21 cellular contexts compared by ENCODE assay signal in genomic region chr20:45301824-45302251, GRCh38. TPM values are rescaled to one million over a fixed set of nuclear protein-coding genes. Genes with fewer than 3 reads are reported as not detected.
DNase-seq lines count a peak whose midpoint lies in the region; ATAC-seq and TF ChIP-seq lines count a peak whose summit lies in the region.
"Had no signal": no experiment of that assay in that cellular context is flagged by ENCODE, and none has a peak within 500 bp of the region (broad histone marks: within the 10 kb centered on the region; RNA-seq: fewer than 3 reads in every experiment).

No MANE protein-coding gene starts in this region.

- H3K4me1 Mint-ChIP-seq in activated naive CD4-positive, alpha-beta T cell treated with anti-CD3 and anti-CD28 coated beads for 36 hours (ENCODE audit: low read depth): peaks cover 17% of the 10 kb centered on the region
- peaks cover 2% of the 10 kb centered on the region for H3K4me1 Mint-ChIP-seq in activated naive CD4-positive, alpha-beta T cell treated with anti-CD3 and anti-CD28 coated beads, Interleukin-2, amount 10 ng/mL, durations not matched to agents 7 days and 5 days
- H3K4me1 Mint-ChIP-seq in activated T-helper 17 cell treated with anti-CD3 and anti-CD28 coated beads, Interleukin-2, amount 50 U/mL, for 72 hours: peaks cover 19% of the 10 kb centered on the region
- H3K4me1 Mint-ChIP-seq in stimulated activated naive CD8-positive, alpha-beta T cell treated with anti-CD3 and anti-CD28 coated beads, Interleukin-15, amount 100 ng/mL, for 72 hours: peaks cover 26% of the 10 kb centered on the region

- intact Hi-C loops in activated naive CD4-positive, alpha-beta T cell treated with anti-CD3 and anti-CD28 coated beads for 36 hours (cut with micrococcal nuclease): no loop called here

- H3K79me2 ChIP-seq in KMS-11 (ENCODE audit: insufficient read depth, low read depth): no peaks in the 10 kb centered on the region

- H3K36me3 Mint-ChIP-seq in activated naive CD4-positive, alpha-beta T cell treated with anti-CD3 and anti-CD28 coated beads for 36 hours (ENCODE audit: low read depth): no peaks in the 10 kb centered on the region
- H3K36me3 Mint-ChIP-seq in activated naive CD4-positive, alpha-beta T cell treated with anti-CD3 and anti-CD28 coated beads, Interleukin-2, amount 10 ng/mL, durations not matched to agents 7 days and 5 days: no peaks in the 10 kb centered on the region
- no peaks in the 10 kb centered on the region for H3K36me3 Mint-ChIP-seq in activated T-helper 17 cell treated with anti-CD3 and anti-CD28 coated beads, Interleukin-2, amount 50 U/mL, for 72 hours (ENCODE audit: low read depth)
- H3K36me3 Mint-ChIP-seq: CD8-positive, alpha-beta memory T cell had no signal

- H3K27me3 ChIP-seq in KMS-11 (ENCODE audit: insufficient read depth, low read depth): no peaks in the 10 kb centered on the region
- H3K27me3 ChIP-seq: BLaER1 had no signal

- H3K9ac ChIP-seq in KMS-11: peak overlapping the region; percentile 24; the same call in 1 of the 2 replicates
- H3K9ac ChIP-seq: BLaER1 had no signal

- H3K27ac Mint-ChIP-seq in activated naive CD4-positive, alpha-beta T cell treated with anti-CD3 and anti-CD28 coated beads for 36 hours: peak overlapping the region; percentile 43
- no peak overlapping the region for H3K27ac Mint-ChIP-seq in activated naive CD4-positive, alpha-beta T cell treated with anti-CD3 and anti-CD28 coated beads, Interleukin-2, amount 10 ng/mL, durations not matched to agents 7 days and 5 days
- H3K27ac Mint-ChIP-seq in activated T-helper 17 cell treated with anti-CD3 and anti-CD28 coated beads, Interleukin-2, amount 50 U/mL, for 72 hours: peak overlapping the region; percentile 49
- no peak overlapping the region for H3K27ac Mint-ChIP-seq in stimulated activated naive CD8-positive, alpha-beta T cell treated with anti-CD3 and anti-CD28 coated beads, Interleukin-15, amount 100 ng/mL, for 72 hours
- H3K27ac Mint-ChIP-seq: CD8-positive, alpha-beta memory T cell had no signal

- H3K4me1 ChIP-seq in KMS-11 (ENCODE audit: low read depth, poor library complexity, severe bottlenecking): peaks cover 36% of the 10 kb centered on the region
- H3K4me1 ChIP-seq: BLaER1, SJCRH30 had no signal

- TF ChIP-seq CTCF in KMS-11 (conservative IDR thresholded peaks at IDR 0.05; ENCODE audit: low read depth, low read length): no peak

- CTCF ChIA-PET in activated naive CD4-positive, alpha-beta T cell treated with anti-CD3 and anti-CD28 coated beads for 36 hours (lab: Charles Lee): interaction anchor here (0.7 to 5.9 kb wide), 5 partner anchors 9 to 525 kb away, joined by 4 to 87 read pairs (median 5); no protein-coding TSS in a partner anchor
- CTCF ChIA-PET in activated naive CD4-positive, alpha-beta T cell treated with anti-CD3 and anti-CD28 coated beads, Interleukin-2, amount 10 ng/mL, durations not matched to agents 7 days and 5 days (lab: Charles Lee): interaction anchor here (0.5 to 6.2 kb wide), 8 partner anchors 9 to 470 kb away, joined by 3 to 93 read pairs (median 5); no protein-coding TSS in a partner anchor

- peak overlapping the region; percentile 35 for H2AFZ ChIP-seq in KMS-11 (ENCODE audit: low read depth)

- peak overlapping the region; percentile 79 for H3K27ac ChIP-seq in KMS-11
- H3K27ac ChIP-seq: BLaER1, RWPE1, SJCRH30 had no signal

- no peaks in the 10 kb centered on the region for H4K20me1 ChIP-seq in KMS-11 (ENCODE audit: insufficient read depth)
- H4K20me1 ChIP-seq: BLaER1 had no signal

- peak; percentile 28 for DNase-seq in activated naive CD4-positive, alpha-beta T cell treated with anti-CD3 and anti-CD28 coated beads for 36 hours
- no peak for DNase-seq in activated naive CD4-positive, alpha-beta T cell treated with anti-CD3 and anti-CD28 coated beads, Interleukin-2, amount 10 ng/mL, durations not matched to agents 7 days and 5 days
- DNase-seq in stimulated activated naive CD8-positive, alpha-beta T cell treated with anti-CD3 and anti-CD28 coated beads, Interleukin-15, amount 100 ng/mL, for 72 hours: no peak
- DNase-seq: CD8-positive, alpha-beta memory T cell; DND-41; GDM1; NCI-H1048; NCI-H146; NCI-H2081 treated with DMSO at 0.1 percent for 48 hours; NCI-H2227 treated with DMSO at 0.1 percent for 48 hours; NCI-H526; OCI-M1; SJCRH30 had no signal

- H3K4me2 ChIP-seq in KMS-11: peak overlapping the region; percentile 55
- H3K4me2 ChIP-seq: BLaER1 had no signal

- no peak overlapping the region for H3K4me3 Mint-ChIP-seq in activated naive CD4-positive, alpha-beta T cell treated with anti-CD3 and anti-CD28 coated beads for 36 hours
- H3K4me3 Mint-ChIP-seq in activated naive CD4-positive, alpha-beta T cell treated with anti-CD3 and anti-CD28 coated beads, Interleukin-2, amount 10 ng/mL, durations not matched to agents 7 days and 5 days: no peak overlapping the region
- peak overlapping the region; percentile 51 for H3K4me3 Mint-ChIP-seq in activated T-helper 17 cell treated with anti-CD3 and anti-CD28 coated beads, Interleukin-2, amount 50 U/mL, for 72 hours
- peak overlapping the region; percentile 35 to 50 for H3K4me3 Mint-ChIP-seq in stimulated activated naive CD8-positive, alpha-beta T cell treated with anti-CD3 and anti-CD28 coated beads, Interleukin-15, amount 100 ng/mL, for 72 hours
- H3K4me3 Mint-ChIP-seq: CD8-positive, alpha-beta memory T cell had no signal

- H3K4me3 ChIP-seq in KMS-11 (IDR thresholded peaks at IDR 0.05; ENCODE audit: insufficient read depth, low read depth, low read length): no peak overlapping the region
- H3K4me3 ChIP-seq: BLaER1, HAP-1, SJCRH30 had no signal

- H3K36me3 ChIP-seq in KMS-11 (ENCODE audit: insufficient read depth): no peaks in the 10 kb centered on the region
- H3K36me3 ChIP-seq: BLaER1, HAP-1, SJCRH30 had no signal

- no peaks in the 10 kb centered on the region for H3K9me3 Mint-ChIP-seq in activated naive CD4-positive, alpha-beta T cell treated with anti-CD3 and anti-CD28 coated beads for 36 hours
- no peaks in the 10 kb centered on the region for H3K9me3 Mint-ChIP-seq in activated naive CD4-positive, alpha-beta T cell treated with anti-CD3 and anti-CD28 coated beads, Interleukin-2, amount 10 ng/mL, durations not matched to agents 7 days and 5 days
- no peaks in the 10 kb centered on the region for H3K9me3 Mint-ChIP-seq in activated T-helper 17 cell treated with anti-CD3 and anti-CD28 coated beads, Interleukin-2, amount 50 U/mL, for 72 hours
- H3K9me3 Mint-ChIP-seq in stimulated activated naive CD8-positive, alpha-beta T cell treated with anti-CD3 and anti-CD28 coated beads, Interleukin-15, amount 100 ng/mL, for 72 hours: no peaks in the 10 kb centered on the region
- H3K9me3 Mint-ChIP-seq: CD8-positive, alpha-beta memory T cell had no signal

- H3K27me3 Mint-ChIP-seq in activated naive CD4-positive, alpha-beta T cell treated with anti-CD3 and anti-CD28 coated beads for 36 hours (ENCODE audit: low read depth): peaks cover 32% of the 10 kb centered on the region
- H3K27me3 Mint-ChIP-seq in activated naive CD4-positive, alpha-beta T cell treated with anti-CD3 and anti-CD28 coated beads, Interleukin-2, amount 10 ng/mL, durations not matched to agents 7 days and 5 days: peaks cover 62% of the 10 kb centered on the region
- peaks cover 11% of the 10 kb centered on the region for H3K27me3 Mint-ChIP-seq in activated T-helper 17 cell treated with anti-CD3 and anti-CD28 coated beads, Interleukin-2, amount 50 U/mL, for 72 hours
- peaks cover 86% of the 10 kb centered on the region for H3K27me3 Mint-ChIP-seq in stimulated activated naive CD8-positive, alpha-beta T cell treated with anti-CD3 and anti-CD28 coated beads, Interleukin-15, amount 100 ng/mL, for 72 hours

- ATAC-seq in activated T-helper 17 cell treated with anti-CD3 and anti-CD28 coated beads, Interleukin-2, amount 50 U/mL, for 72 hours (replicated peaks): peak; percentile 76
- peak; percentile 70 for ATAC-seq in stimulated activated naive CD8-positive, alpha-beta T cell treated with anti-CD3 and anti-CD28 coated beads, Interleukin-15, amount 100 ng/mL, for 72 hours
- ATAC-seq in GM21381 (IDR thresholded peaks at IDR 0.05; ENCODE audit: unreplicated experiment) (no peak), GM21367 (IDR thresholded peaks at IDR 0.05; ENCODE audit: unreplicated experiment) (no peak)

RNA-seq across cellular contexts. Expression of gene RBPJL, which starts 4.8 kb away (rescaled TPM):
- total RNA-seq in activated naive CD4-positive, alpha-beta T cell treated with anti-CD3 and anti-CD28 coated beads for 36 hours: not detected
- total RNA-seq in activated T-helper 17 cell treated with anti-CD3 and anti-CD28 coated beads, Interleukin-2, amount 50 U/mL, for 72 hours: not detected
- total RNA-seq: CD8-positive, alpha-beta memory T cell; M059J; SJCRH30 had no signal

RNA-seq across cellular contexts. Expression of gene MATN4, which starts 6.3 kb away (rescaled TPM):
- 1 to 10 TPM; 1.0 to 1.5 TPM for total RNA-seq in activated naive CD4-positive, alpha-beta T cell treated with anti-CD3 and anti-CD28 coated beads for 36 hours
- under 1 TPM; 0.11 to 0.66 TPM for total RNA-seq in activated T-helper 17 cell treated with anti-CD3 and anti-CD28 coated beads, Interleukin-2, amount 50 U/mL, for 72 hours
- total RNA-seq: M059J had no signal

RNA-seq across cellular contexts. Expression of gene SDC4, which starts 46.4 kb away (rescaled TPM):
- 10 to 100 TPM; 28.4 to 31.4 TPM for total RNA-seq in activated naive CD4-positive, alpha-beta T cell treated with anti-CD3 and anti-CD28 coated beads for 36 hours
- 10 to 100 TPM; 21.6 to 62.6 TPM for total RNA-seq in activated T-helper 17 cell treated with anti-CD3 and anti-CD28 coated beads, Interleukin-2, amount 50 U/mL, for 72 hours

RNA-seq across cellular contexts. Expression of gene SLPI, which starts 47.5 kb away (rescaled TPM):
- total RNA-seq in activated naive CD4-positive, alpha-beta T cell treated with anti-CD3 and anti-CD28 coated beads for 36 hours: not detected
- not detected for total RNA-seq in activated T-helper 17 cell treated with anti-CD3 and anti-CD28 coated beads, Interleukin-2, amount 50 U/mL, for 72 hours
- total RNA-seq: CD8-positive, alpha-beta memory T cell; SJCRH30 had no signal

Comparison
In these comparisons a context has a peak if more than half of its experiments do, and no peak if none do; other contexts are left out.
1. H3K27ac Mint-ChIP-seq: peak in activated naive CD4-positive, alpha-beta T cell treated with anti-CD3 and anti-CD28 coated beads for 36 hours (single experiment) and activated T-helper 17 cell treated with anti-CD3 and anti-CD28 coated beads, Interleukin-2, amount 50 U/mL, for 72 hours (single experiment); none in activated naive CD4-positive, alpha-beta T cell treated with anti-CD3 and anti-CD28 coated beads, Interleukin-2, amount 10 ng/mL, durations not matched to agents 7 days and 5 days (single experiment) and stimulated activated naive CD8-positive, alpha-beta T cell treated with anti-CD3 and anti-CD28 coated beads, Interleukin-15, amount 100 ng/mL, for 72 hours (0 of 2).
2. H3K4me3 Mint-ChIP-seq: peak in activated T-helper 17 cell treated with anti-CD3 and anti-CD28 coated beads, Interleukin-2, amount 50 U/mL, for 72 hours (single experiment) and stimulated activated naive CD8-positive, alpha-beta T cell treated with anti-CD3 and anti-CD28 coated beads, Interleukin-15, amount 100 ng/mL, for 72 hours (2 of 2); none in activated naive CD4-positive, alpha-beta T cell treated with anti-CD3 and anti-CD28 coated beads for 36 hours (single experiment) and activated naive CD4-positive, alpha-beta T cell treated with anti-CD3 and anti-CD28 coated beads, Interleukin-2, amount 10 ng/mL, durations not matched to agents 7 days and 5 days (single experiment).
3. ATAC-seq: peak in activated T-helper 17 cell treated with anti-CD3 and anti-CD28 coated beads, Interleukin-2, amount 50 U/mL, for 72 hours (single experiment) and stimulated activated naive CD8-positive, alpha-beta T cell treated with anti-CD3 and anti-CD28 coated beads, Interleukin-15, amount 100 ng/mL, for 72 hours (single experiment); none in GM21381 (single experiment) and GM21367 (single experiment).